14 cellular contexts compared by ENCODE assay signal in genomic region chr5:57412010-57412409, GRCh38.
DNase-seq lines count a peak whose midpoint lies in the region; ATAC-seq and TF ChIP-seq lines count a peak whose summit lies in the region.
"Had no signal": no experiment of that assay in that cellular context is flagged by ENCODE, and none has a peak within 500 bp of the region (broad histone marks: within the 10 kb centered on the region; RNA-seq: fewer than 3 reads in every experiment).

No MANE protein-coding gene starts in this region.

- peaks cover 30% of the 10 kb centered on the region for H3K4me1 ChIP-seq in lower lobe of right lung
- no peaks in the 10 kb centered on the region for H3K4me1 ChIP-seq in mucosa of descending colon (ENCODE audit: low read depth)

- DNase-seq in AG20443 (ENCODE audit: low spot score), result peak; percentile 22
- peak; percentile 68 for DNase-seq in MV-4-11 (lab: John Stamatoyannopoulos, UW)
- peak; percentile 80 for DNase-seq in choroid plexus epithelial cell (ENCODE audit: low read depth)
- no peak for DNase-seq in lower lobe of right lung
- DNase-seq in amniotic stem cell (lab: John Stamatoyannopoulos, UW), result no peak
- DNase-seq in mucosa of descending colon, result no peak
- DNase-seq in HuH-7.5 (ENCODE audit: low spot score), result no peak
- DNase-seq in SIG-M5 treated with dmso at 0.1 percent for 504 hours (lab: John Stamatoyannopoulos, UW; ENCODE audit: unreplicated experiment), result no peak
- DNase-seq: activated CD4-positive, alpha-beta T cell treated with anti-CD3 and anti-CD28 coated beads for 48 hours; NCI-H2081; psoas muscle; stimulated activated CD4-positive, alpha-beta T cell treated with anti-CD3 and anti-CD28 coated beads, Interleukin-2, amount 100 ng/mL, for 48 hours; stimulated activated naive CD4-positive, alpha-beta T cell treated with Interleukin-2 at 50 U/mL for 16 hours; SW 1271 had no signal

- H3K9me3 ChIP-seq in lower lobe of right lung (no peaks in the 10 kb centered on the region), mucosa of descending colon (no peaks in the 10 kb centered on the region)
- H3K9me3 ChIP-seq: psoas muscle had no signal

- ATAC-seq in lower lobe of right lung (peak; percentile 57 to 69), mucosa of descending colon (no peak)
- ATAC-seq: psoas muscle had no signal

- H3K4me3 ChIP-seq in choroid plexus epithelial cell (ENCODE audit: low read depth, low read length) (no peak overlapping the region), lower lobe of right lung (no peak overlapping the region), mucosa of descending colon (no peak overlapping the region)
- H3K4me3 ChIP-seq: psoas muscle had no signal

- intact Hi-C loops in lower lobe of right lung (cut with DNase I), result no loop called here
- intact Hi-C loops in mucosa of descending colon (cut with DNase I, micrococcal nuclease), result no loop called here

- TF ChIP-seq CTCF in choroid plexus epithelial cell (conservative IDR thresholded peaks at IDR 0.05; ENCODE audit: low read depth, low read length) (no peak), lower lobe of right lung (IDR thresholded peaks at IDR 0.05) (no peak), mucosa of descending colon (IDR thresholded peaks at IDR 0.05) (no peak)

- H3K27ac ChIP-seq in lower lobe of right lung, result no peak overlapping the region
- H3K27ac ChIP-seq: psoas muscle had no signal

- H3K27me3 ChIP-seq in lower lobe of right lung (ENCODE audit: low read depth), result no peaks in the 10 kb centered on the region

- H3K36me3 ChIP-seq in lower lobe of right lung, result no peaks in the 10 kb centered on the region
- H3K36me3 ChIP-seq in mucosa of descending colon (ENCODE audit: low read depth), result no peaks in the 10 kb centered on the region

Comparison
In these comparisons a context has a peak if more than half of its experiments do, and no peak if none do; other contexts are left out.
1. DNase-seq: peak in AG20443 (single experiment), MV-4-11 (single experiment) and choroid plexus epithelial cell (single experiment); none in lower lobe of right lung (single experiment), amniotic stem cell (single experiment), mucosa of descending colon (0 of 3), HuH-7.5 (single experiment) and SIG-M5 treated with dmso at 0.1 percent for 504 hours (single experiment).